In genomic region chr9:107465467-107466451, GRCh38 we compare ENCODE assay signal across 8 cellular contexts. TPM values are rescaled to one million over a fixed set of nuclear protein-coding genes. Genes with fewer than 3 reads are reported as not detected.
A peak's percentile ranks its signal among the peaks of the same experiment; 100 is the strongest.
DNase-seq lines count a peak whose midpoint lies in the region; ATAC-seq and TF ChIP-seq lines count a peak whose summit lies in the region.

No MANE protein-coding gene starts in this region.

- H3K4me1 ChIP-seq in ascending aorta (no peaks in the 10 kb centered on the region), right cardiac atrium (ENCODE audit: control insufficient read depth, insufficient read depth, low read length) (peaks cover 2% of the 10 kb centered on the region)

- H3K27ac ChIP-seq in ascending aorta (no peak overlapping the region), right cardiac atrium (ENCODE audit: low read length) (no peak overlapping the region)

- DNase-seq in EL, result peak; percentile 71
- DNase-seq in LoVo (ENCODE audit: low spot score), result peak; percentile 80
- DNase-seq in ascending aorta (ENCODE audit: low spot score in 2 of 2), result peak in 1 of 2 donors; percentile 84
- peak; percentile 84 to 93 (median 91) for DNase-seq in right cardiac atrium
- DNase-seq in posterior vena cava (ENCODE audit: low spot score), result peak; percentile 94
- no peak for DNase-seq in activated gamma-delta T cell (lab: John Stamatoyannopoulos, UW)
- no peak for DNase-seq in DMS153 treated with DMSO at 0.1 percent for 48 hours (lab: John Stamatoyannopoulos, UW; ENCODE audit: unreplicated experiment)

- TF ChIP-seq CTCF in ascending aorta (IDR thresholded peaks at IDR 0.05), result peak; percentile 92 to 95 (median 92)

- H3K4me3 ChIP-seq in ascending aorta, result peak overlapping the region; percentile 64 to 68
- H3K4me3 ChIP-seq in right cardiac atrium (ENCODE audit: low read length), result peak overlapping the region; percentile 36

- peaks cover 6% of the 10 kb centered on the region for H3K27me3 ChIP-seq in ascending aorta
- no peaks in the 10 kb centered on the region for H3K27me3 ChIP-seq in right cardiac atrium (ENCODE audit: control insufficient read depth, insufficient read depth)

- H3K36me3 ChIP-seq in ascending aorta, result no peaks in the 10 kb centered on the region

- WGBS in right cardiac atrium, result 4% methylated on average over 75 of the region's 75 CpGs

- ATAC-seq in GM21515 (IDR thresholded peaks at IDR 0.05; ENCODE audit: unreplicated experiment), result peak; percentile 85
- peak; percentile 99 for ATAC-seq in right cardiac atrium

- intact Hi-C loops in ascending aorta (cut with DNase I) (loop anchor here (1.0 to 10.0 kb wide), 4 partner anchors 809 to 1296 kb away; no protein-coding TSS in a partner anchor), right cardiac atrium (cut with DNase I) (loop anchor here in 2 of 4 donors (5.0 to 10.0 kb wide), 3 partner anchors 809 to 1297 kb away; no protein-coding TSS in a partner anchor), posterior vena cava (cut with DNase I) (loop anchor here in 1 of 2 donors (5.0 kb wide), 1 partner anchor 1102 kb away; no protein-coding TSS in a partner anchor)

- H3K9me3 ChIP-seq in ascending aorta (no peaks in the 10 kb centered on the region), right cardiac atrium (ENCODE audit: control insufficient read depth, low read length) (no peaks in the 10 kb centered on the region)

RNA-seq across cellular contexts. Expression of gene KLF4, which starts 23.8 kb away (rescaled TPM):
- 444 TPM for total RNA-seq in ascending aorta
- 10 to 100 TPM; 37.0 to 71.6 (median 44.0) TPM for total RNA-seq in right cardiac atrium
- 44.1 TPM for polyA plus RNA-seq in right cardiac atrium
- 100 to 1,000 TPM in 1 of 2 donors, 10 to 100 TPM in 1; 82.4 to 151 TPM for total RNA-seq in posterior vena cava

Comparison
In these comparisons a context has a peak if more than half of its experiments do, and no peak if none do; other contexts are left out.
1. DNase-seq: peak in EL (single experiment), LoVo (single experiment), right cardiac atrium (3 of 3) and posterior vena cava (single experiment); none in activated gamma-delta T cell (single experiment) and DMS153 treated with DMSO at 0.1 percent for 48 hours (single experiment).